Comparison of ENCODE assay signal across 17 cellular contexts in the genomic region with DNA sequence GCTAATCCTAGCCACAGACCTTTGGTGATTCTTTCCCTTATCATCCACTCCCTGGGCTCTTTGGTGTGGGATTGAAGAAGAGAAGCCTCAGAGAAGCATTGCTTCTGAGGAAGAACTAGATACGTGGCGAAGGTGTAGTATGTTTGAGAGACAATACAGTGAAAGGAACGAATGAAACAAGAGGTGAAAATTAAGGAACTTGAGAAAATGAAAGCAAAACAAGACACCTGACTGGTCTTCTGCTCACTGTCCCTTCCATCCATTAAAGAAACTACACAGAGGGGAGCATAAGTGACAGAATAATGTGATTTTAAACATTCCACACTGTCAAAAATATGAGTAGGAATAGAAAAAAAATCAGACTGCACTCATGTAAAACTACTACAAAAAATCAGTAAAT.
"Had no signal": no experiment of that assay in that cellular context is flagged by ENCODE, and none has a peak within 500 bp of the region (broad histone marks: within the 10 kb centered on the region; RNA-seq: fewer than 3 reads in every experiment).

No MANE protein-coding gene starts in this region.

- DNase-seq: activated CD4-positive, alpha-beta T cell treated with anti-CD3 and anti-CD28 coated beads for 36 hours; activated CD4-positive, alpha-beta T cell treated with anti-CD3 and anti-CD28 coated beads, Interleukin-2, amount 50 U/mL, for 48 hours; activated gamma-delta T cell treated with Interleukin-2 at 50 U/mL for 16 hours; adrenal gland; dermis blood vessel endothelial cell; effector memory CD4-positive, alpha-beta T cell; immature natural killer cell; left ventricle myocardium superior; naive B cell; psoas muscle; right cardiac atrium; stimulated activated naive CD8-positive, alpha-beta T cell treated with anti-CD3 and anti-CD28 coated beads, Interleukin-15, amount 100 ng/mL, for 72 hours; upper lobe of left lung had no signal

- H3K27ac ChIP-seq: adrenal gland, neural progenitor cell, psoas muscle, suprapubic skin, upper lobe of left lung had no signal

- H3K4me1 ChIP-seq: adrenal gland, neural progenitor cell, psoas muscle, suprapubic skin, upper lobe of left lung had no signal

- H2AFZ ChIP-seq: neural progenitor cell had no signal

- ATAC-seq: activated CD4-positive, alpha-beta T cell treated with anti-CD3 and anti-CD28 coated beads for 36 hours; activated naive CD4-positive, alpha-beta T cell treated with anti-CD3 and anti-CD28 coated beads, Interleukin-2, amount 50 U/mL, for 72 hours; left ventricle myocardium superior; psoas muscle; right cardiac atrium; stimulated activated naive CD8-positive, alpha-beta T cell treated with anti-CD3 and anti-CD28 coated beads, Interleukin-15, amount 100 ng/mL, for 72 hours; WTC11 had no signal

- H3K9ac ChIP-seq: neural progenitor cell had no signal

- H3K4me2 ChIP-seq: neural progenitor cell had no signal

- H3K36me3 ChIP-seq: adrenal gland, neural progenitor cell, suprapubic skin, upper lobe of left lung had no signal

- H3K4me3 ChIP-seq: adrenal gland, neural progenitor cell, psoas muscle, suprapubic skin, upper lobe of left lung had no signal

- H3K9me3 ChIP-seq: adrenal gland, psoas muscle, upper lobe of left lung had no signal

- H3K27me3 ChIP-seq: adrenal gland, neural progenitor cell, suprapubic skin, upper lobe of left lung had no signal
